ENCODE assay signal across 8 cellular contexts in genomic region chr1:1040004-1040991, GRCh38. TPM values are rescaled to one million over a fixed set of nuclear protein-coding genes. Genes with fewer than 3 reads are reported as not detected.
DNase-seq lines count a peak whose midpoint lies in the region; ATAC-seq, FAIRE-seq and TF ChIP-seq lines count a peak whose summit lies in the region.

No MANE protein-coding gene starts in this region.

- H3K79me2 ChIP-seq in GM12878 (ENCODE audit: control insufficient read depth, insufficient read depth, low read length): no peaks in the 10 kb centered on the region
- no peaks in the 10 kb centered on the region for H3K79me2 ChIP-seq in smooth muscle cell (ENCODE audit: low read depth)

- BruUV-seq in GM12878 (replicated peaks; lab: Mats Ljungman, UMichigan): no TSS peak

- in situ Hi-C loops in GM12878 (cut with MboI): no loop called here

- H3K27me3 ChIP-seq in GM12878 (replicated peaks in 1 of 2; ENCODE audit: control insufficient read depth in 2 of 2, insufficient read depth in 2 of 2, low read length in 1 of 2) (no peaks in the 10 kb centered on the region), iPS-15b (ENCODE audit: control insufficient read depth, insufficient read depth, low read length) (peaks cover 15% of the 10 kb centered on the region), smooth muscle cell (ENCODE audit: low read depth) (peaks cover 11% of the 10 kb centered on the region)

- CTCF ChIA-PET in GM12878 (lab: Yijun Ruan, JAX): interaction anchor here (0.6 to 3.3 kb wide), 10 partner anchors 9 to 252 kb away, joined by 3 to 29 read pairs (median 4); no protein-coding TSS in a partner anchor

- H3K9ac ChIP-seq in GM12878 (ENCODE audit: control insufficient read depth, insufficient read depth, low read length) (no peak overlapping the region; the same call in 1 of the 2 replicates), iPS-15b (ENCODE audit: low read depth, low read length) (no peak overlapping the region), smooth muscle cell (ENCODE audit: low read depth) (no peak overlapping the region)

- H3F3A ChIP-seq in smooth muscle cell (ENCODE audit: low read depth): no peaks in the 10 kb centered on the region

- H4K20me1 ChIP-seq in GM12878 (ENCODE audit: control insufficient read depth, insufficient read depth) (no peaks in the 10 kb centered on the region), smooth muscle cell (ENCODE audit: low read depth) (peaks cover 74% of the 10 kb centered on the region)

- no peak for TF ChIP-seq RAD21 in GM12878 (IDR thresholded peaks at IDR 0.05; ENCODE audit: insufficient read depth, low read depth, low read length)

- intact Hi-C loops in GM12878 (cut with micrococcal nuclease; ENCODE audit: unreplicated experiment): no loop called here

- no peak for FAIRE-seq in GM12878 (lab: Jason Lieb, UNC)

- H3K27ac ChIP-seq in GM12878 (ENCODE audit: control insufficient read depth, insufficient read depth) (no peak overlapping the region), smooth muscle cell (ENCODE audit: low read depth) (no peak overlapping the region)

- TF ChIP-seq EP300 in GM12878 (IDR thresholded peaks at IDR 0.05; ENCODE audit: borderline replicate concordance in 1 of 2, control insufficient read depth in 1 of 2, low read depth in 2 of 2, low read length in 2 of 2): no peak

- peak overlapping the region; percentile 93 for H3K4me2 ChIP-seq in GM12878 (ENCODE audit: control insufficient read depth, insufficient read depth)
- H3K4me2 ChIP-seq in smooth muscle cell: peak overlapping the region; percentile 93

- ATAC-seq in GM12878 (peak; percentile 81), HG03378 (IDR thresholded peaks at IDR 0.05; ENCODE audit: unreplicated experiment) (no peak), HG02623 (IDR thresholded peaks at IDR 0.05; ENCODE audit: unreplicated experiment) (no peak)

- TF ChIP-seq CTCF in GM12874 (IDR thresholded peaks at IDR 0.05; ENCODE audit: insufficient read depth, low read depth, low read length) (0 out of 2 replicates have a peak, but pooled peaks have one; percentile 3), GM12878 (IDR thresholded peaks at IDR 0.05 in 2 of 3, conservative IDR thresholded peaks at IDR 0.05 in 1 of 3; ENCODE audit: control insufficient read depth in 2 of 3, extremely low read depth in 1 of 3, insufficient read depth in 1 of 3, low read depth in 3 of 3, low read length in 3 of 3) (peak in 1 of 3 experiments; percentile 14; a peak in 2 of 6 replicates), smooth muscle cell (IDR thresholded peaks at IDR 0.05; ENCODE audit: borderline replicate concordance, insufficient read depth, poor library complexity, severe bottlenecking) (no peak)

- H3K4me3 ChIP-seq in GM12878 (peak overlapping the region; percentile 32; the same call in 1 of the 2 replicates), iPS-15b (ENCODE audit: low read depth, low read length) (peak overlapping the region; percentile 52), smooth muscle cell (peak overlapping the region; percentile 48)

- WGBS in GM12878 (ENCODE audit: insufficient coverage, insufficient replicate concordance, low lambda C conversion rate, missing lambda C conversion rate): 3% methylated on average over 83 of the region's 99 CpGs
- WGBS in smooth muscle cell (ENCODE audit: low lambda C conversion rate): 17% methylated on average over 50 of the region's 99 CpGs

- RAD21 ChIA-PET in GM12878 (lab: Charles Lee; ENCODE audit: unreplicated experiment): interaction anchor here (1.0 to 3.5 kb wide), 7 partner anchors 8 to 211 kb away, joined by 3 to 26 read pairs (median 4); partner anchors contain the start of gene ISG15

- H3K4me1 ChIP-seq in GM12878 (ENCODE audit: control insufficient read depth, insufficient read depth, low read length): peaks cover 28% of the 10 kb centered on the region
- H3K4me1 ChIP-seq in iPS-15b (ENCODE audit: control insufficient read depth, insufficient read depth, low read length): no peaks in the 10 kb centered on the region
- peaks cover 10% of the 10 kb centered on the region for H3K4me1 ChIP-seq in smooth muscle cell (ENCODE audit: low read depth)

- SMC1A ChIA-PET in GM12878 (lab: Charles Lee; ENCODE audit: uncharacterized antibody, unreplicated experiment): interaction anchor here (1.4 to 2.2 kb wide), 4 partner anchors 9 to 251 kb away, joined by 3 to 14 read pairs (median 4); no protein-coding TSS in a partner anchor

- POLR2A ChIA-PET in GM12878 (lab: Charles Lee): interaction anchor here (0.6 to 2.4 kb wide), 6 partner anchors 9 to 210 kb away, joined by 3 to 9 read pairs (median 5); no protein-coding TSS in a partner anchor

- H3K9me3 ChIP-seq in GM12878 (replicated peaks; ENCODE audit: control insufficient read depth, insufficient read depth, low read length): no peaks in the 10 kb centered on the region
- no peaks in the 10 kb centered on the region for H3K9me3 ChIP-seq in iPS-15b (ENCODE audit: control insufficient read depth, insufficient read depth, low read length)
- no peaks in the 10 kb centered on the region for H3K9me3 ChIP-seq in smooth muscle cell (replicated peaks; ENCODE audit: low read depth)

- H3K36me3 ChIP-seq in GM12878 (ENCODE audit: control insufficient read depth in 2 of 2, insufficient read depth in 2 of 2, low read length in 1 of 2): peaks cover 0 to 9% of the 10 kb centered on the region in 2 experiments; a peak in 3 of 4 replicates
- H3K36me3 ChIP-seq in iPS-15b (ENCODE audit: control insufficient read depth, insufficient read depth, low read length): peaks cover 50% of the 10 kb centered on the region
- no peaks in the 10 kb centered on the region for H3K36me3 ChIP-seq in smooth muscle cell (ENCODE audit: low read depth)

- TF ChIP-seq POLR2A in GM12878 (IDR thresholded peaks at IDR 0.05; ENCODE audit: low read depth, low read length): peak; percentile 59

- DNase-seq in HuH-7 (ENCODE audit: low spot score) (peak; percentile 94), UCSD-AML1 (lab: John Stamatoyannopoulos, UW; ENCODE audit: unreplicated experiment) (peak; percentile 84), GM12878 (ENCODE audit: low read depth, low spot score) (no peak), smooth muscle cell (lab: John Stamatoyannopoulos, UW; ENCODE audit: unreplicated experiment) (peak; percentile 60)

- no peak overlapping the region for H2AFZ ChIP-seq in GM12878 (ENCODE audit: control insufficient read depth, low read depth, low read length)
- no peak overlapping the region for H2AFZ ChIP-seq in smooth muscle cell (ENCODE audit: low read depth)

RNA-seq across cellular contexts. Expression of gene AGRN, which starts 20.4 kb away (rescaled TPM):
- total RNA-seq in GM12878 (2013; cell fraction: nucleolus; rRNA removed): 203 and 241 TPM in 2 replicates
- total RNA-seq in GM12878 (2014; rRNA removed) (10.0 and 11.0 TPM in 2 replicates), GM12878 (2014; rRNA removed; fragmentation: Illumina TruSeq; extraction: Trizol) (3.1 and 3.6 TPM in 2 replicates), GM12878 (2021) (40.4 and 41.8 TPM in 2 replicates), smooth muscle cell (24.7 and 28.9 TPM in 2 replicates)
- polyA plus RNA-seq in GM12878 (2011; ENCODE audit: low read depth): 16.8 TPM
- polyA plus RNA-seq in GM12878 (2011; rRNA removed) (13.3 and 21.7 TPM in 2 replicates), GM12878 (2014; fragmentation: Illumina TruSeq; extraction: Trizol) (5.0 and 6.3 TPM in 2 replicates), GM12878 (2014; fragmentation: Nextera tagmentation; extraction: Ambion mirVana) (under 1 TPM; 0.02 TPM), GM12878 (2014; rRNA removed) (23.7 and 25.1 TPM in 2 replicates), GM12878 (2016; fragmentation: Nextera tagmentation; extraction: Ambion mirVana) (under 1 TPM; 0.95 to 0.96 TPM), smooth muscle cell (17.5 and 31.0 TPM in 2 replicates)
- polyA plus RNA-seq in GM12878 (2011; cell fraction: cytosol; rRNA removed): 32.2 and 37.6 TPM in 2 replicates
- polyA plus RNA-seq in GM12878 (2011; cell fraction: nucleus; rRNA removed): 468 and 475 TPM in 2 replicates
- 33.2 and 37.4 TPM in 2 replicates for polyA plus RNA-seq in GM12878 (2012)
- polyA minus RNA-seq in GM12878 (2011; rRNA and poly(A)+ RNA removed): 27.1 and 40.5 TPM in 2 replicates
- polyA minus RNA-seq in GM12878 (2011; cell fraction: cytosol; rRNA and poly(A)+ RNA removed): 25.4 and 29.5 TPM in 2 replicates
- polyA minus RNA-seq in GM12878 (2011; cell fraction: nucleus; rRNA and poly(A)+ RNA removed): 65.0 and 71.8 TPM in 2 replicates

RNA-seq across cellular contexts. Expression of gene ISG15, which starts 27.0 kb away (rescaled TPM):
- total RNA-seq in GM12878 (2013; cell fraction: nucleolus; rRNA removed): 7.8 and 8.2 TPM in 2 replicates
- total RNA-seq in GM12878 (2014; rRNA removed) (357 and 384 TPM in 2 replicates), GM12878 (2014; rRNA removed; fragmentation: Illumina TruSeq; extraction: Trizol) (72.7 and 74.1 TPM in 2 replicates), GM12878 (2021) (282 and 338 TPM in 2 replicates), smooth muscle cell (49.1 and 109 TPM in 2 replicates)
- 95.7 TPM for polyA plus RNA-seq in GM12878 (2011; ENCODE audit: low read depth)
- polyA plus RNA-seq in GM12878 (2011; rRNA removed) (108 and 314 TPM in 2 replicates), GM12878 (2014; fragmentation: Illumina TruSeq; extraction: Trizol) (1.3 and 7.8 TPM in 2 replicates), GM12878 (2014; fragmentation: Nextera tagmentation; extraction: Ambion mirVana) (100 to 1,000 TPM in 1 of 2 experiments, 10 to 100 TPM in 1; 68.9 to 126 TPM), GM12878 (2014; rRNA removed) (378 and 409 TPM in 2 replicates), GM12878 (2016; fragmentation: Nextera tagmentation; extraction: Ambion mirVana) (100 to 1,000 TPM; 266 to 307 TPM), smooth muscle cell (147 and 148 TPM in 2 replicates)
- 516 and 935 TPM in 2 replicates for polyA plus RNA-seq in GM12878 (2011; cell fraction: cytosol; rRNA removed)
- 365 and 403 TPM in 2 replicates for polyA plus RNA-seq in GM12878 (2011; cell fraction: nucleus; rRNA removed)
- 362 and 375 TPM in 2 replicates for polyA plus RNA-seq in GM12878 (2012)
- polyA minus RNA-seq in GM12878 (2011; rRNA and poly(A)+ RNA removed): 73.1 and 231 TPM in 2 replicates
- polyA minus RNA-seq in GM12878 (2011; cell fraction: cytosol; rRNA and poly(A)+ RNA removed): 81.3 and 93.7 TPM in 2 replicates
- polyA minus RNA-seq in GM12878 (2011; cell fraction: nucleus; rRNA and poly(A)+ RNA removed): 59.8 and 76.6 TPM in 2 replicates

RNA-seq across cellular contexts. Expression of gene RNF223, which starts 33.8 kb away (rescaled TPM):
- 0.33 TPM in 1 of 2 replicates, not detected in the other for total RNA-seq in GM12878 (2013; cell fraction: nucleolus; rRNA removed)
- 0.06 TPM in 1 of 2 replicates, not detected in the other for total RNA-seq in GM12878 (2014; rRNA removed)
- total RNA-seq in GM12878 (2014; rRNA removed; fragmentation: Illumina TruSeq; extraction: Trizol): not detected in 2 replicates
- total RNA-seq in GM12878 (2021): not detected in 2 replicates
- polyA plus RNA-seq in GM12878 (2011; ENCODE audit: low read depth): not detected
- polyA plus RNA-seq in GM12878 (2011; rRNA removed): not detected in 2 replicates
- not detected in 2 replicates for polyA plus RNA-seq in GM12878 (2011; cell fraction: cytosol; rRNA removed)
- not detected in 2 replicates for polyA plus RNA-seq in GM12878 (2011; cell fraction: nucleus; rRNA removed)
- polyA plus RNA-seq in GM12878 (2012): 0.11 and 0.21 TPM in 2 replicates
- not detected in 2 replicates for polyA plus RNA-seq in GM12878 (2014; fragmentation: Illumina TruSeq; extraction: Trizol)
- polyA plus RNA-seq in GM12878 (2014; fragmentation: Nextera tagmentation; extraction: Ambion mirVana): not detected
- not detected in 2 replicates for polyA plus RNA-seq in GM12878 (2014; rRNA removed)
- polyA plus RNA-seq in GM12878 (2016; fragmentation: Nextera tagmentation; extraction: Ambion mirVana): not detected
- polyA minus RNA-seq in GM12878 (2011; rRNA and poly(A)+ RNA removed): not detected in 2 replicates
- not detected in 2 replicates for polyA minus RNA-seq in GM12878 (2011; cell fraction: cytosol; rRNA and poly(A)+ RNA removed)
- polyA minus RNA-seq in GM12878 (2011; cell fraction: nucleus; rRNA and poly(A)+ RNA removed): not detected in 2 replicates
- total RNA-seq in smooth muscle cell: 0.81 and 4.3 TPM in 2 replicates
- polyA plus RNA-seq in smooth muscle cell: 1.6 and 1.9 TPM in 2 replicates

RNA-seq across cellular contexts. Expression of gene HES4, which starts 40.4 kb away (rescaled TPM):
- total RNA-seq in GM12878 (2013; cell fraction: nucleolus; rRNA removed): 1.2 and 2.2 TPM in 2 replicates
- total RNA-seq in GM12878 (2014; rRNA removed) (0.73 and 0.76 TPM in 2 replicates), GM12878 (2014; rRNA removed; fragmentation: Illumina TruSeq; extraction: Trizol) (not detected in 2 replicates), GM12878 (2021) (0.97 and 1.2 TPM in 2 replicates), smooth muscle cell (33.8 and 57.0 TPM in 2 replicates)
- polyA plus RNA-seq in GM12878 (2011; ENCODE audit: low read depth): 0.45 TPM
- polyA plus RNA-seq in GM12878 (2011; rRNA removed) (0.62 and 1.7 TPM in 2 replicates), GM12878 (2014; fragmentation: Illumina TruSeq; extraction: Trizol) (not detected in 2 replicates), GM12878 (2014; fragmentation: Nextera tagmentation; extraction: Ambion mirVana) (not detected), GM12878 (2014; rRNA removed) (0.75 and 0.85 TPM in 2 replicates), GM12878 (2016; fragmentation: Nextera tagmentation; extraction: Ambion mirVana) (under 1 TPM in 1 of 2 experiments, not detected in 1; 0.44 TPM), smooth muscle cell (72.0 and 82.1 TPM in 2 replicates)
- polyA plus RNA-seq in GM12878 (2011; cell fraction: cytosol; rRNA removed): 5.7 and 9.0 TPM in 2 replicates
- polyA plus RNA-seq in GM12878 (2011; cell fraction: nucleus; rRNA removed): 26.7 and 31.4 TPM in 2 replicates
- polyA plus RNA-seq in GM12878 (2012): 0.47 and 2.2 TPM in 2 replicates
- polyA minus RNA-seq in GM12878 (2011; rRNA and poly(A)+ RNA removed): 0.41 TPM in 1 of 2 replicates, not detected in the other
- polyA minus RNA-seq in GM12878 (2011; cell fraction: cytosol; rRNA and poly(A)+ RNA removed): 2.3 and 3.1 TPM in 2 replicates
- polyA minus RNA-seq in GM12878 (2011; cell fraction: nucleus; rRNA and poly(A)+ RNA removed): 3.3 and 3.7 TPM in 2 replicates

RNA-seq across cellular contexts. Expression of gene PERM1, which starts 58.4 kb away (rescaled TPM):
- not detected in 2 replicates for total RNA-seq in GM12878 (2013; cell fraction: nucleolus; rRNA removed)
- total RNA-seq in GM12878 (2014; rRNA removed) (not detected in 2 replicates), GM12878 (2014; rRNA removed; fragmentation: Illumina TruSeq; extraction: Trizol) (not detected in 2 replicates), GM12878 (2021) (not detected in 2 replicates), smooth muscle cell (0.22 TPM in 1 of 2 replicates, not detected in the other)
- polyA plus RNA-seq in GM12878 (2011; ENCODE audit: low read depth): not detected
- polyA plus RNA-seq in GM12878 (2011; rRNA removed) (not detected in 2 replicates), GM12878 (2014; fragmentation: Illumina TruSeq; extraction: Trizol) (not detected in 2 replicates), GM12878 (2014; fragmentation: Nextera tagmentation; extraction: Ambion mirVana) (not detected), GM12878 (2014; rRNA removed) (not detected in 2 replicates), GM12878 (2016; fragmentation: Nextera tagmentation; extraction: Ambion mirVana) (not detected), smooth muscle cell (2.6 and 3.1 TPM in 2 replicates)
- polyA plus RNA-seq in GM12878 (2011; cell fraction: cytosol; rRNA removed): 0.02 TPM in 1 of 2 replicates, not detected in the other
- not detected in 2 replicates for polyA plus RNA-seq in GM12878 (2011; cell fraction: nucleus; rRNA removed)
- polyA plus RNA-seq in GM12878 (2012): 0.30 and 0.38 TPM in 2 replicates
- polyA minus RNA-seq in GM12878 (2011; rRNA and poly(A)+ RNA removed): not detected in 2 replicates
- not detected in 2 replicates for polyA minus RNA-seq in GM12878 (2011; cell fraction: cytosol; rRNA and poly(A)+ RNA removed)
- not detected in 2 replicates for polyA minus RNA-seq in GM12878 (2011; cell fraction: nucleus; rRNA and poly(A)+ RNA removed)
